Comparison of ENCODE assay signal across 26 cellular contexts in the genomic region with DNA sequence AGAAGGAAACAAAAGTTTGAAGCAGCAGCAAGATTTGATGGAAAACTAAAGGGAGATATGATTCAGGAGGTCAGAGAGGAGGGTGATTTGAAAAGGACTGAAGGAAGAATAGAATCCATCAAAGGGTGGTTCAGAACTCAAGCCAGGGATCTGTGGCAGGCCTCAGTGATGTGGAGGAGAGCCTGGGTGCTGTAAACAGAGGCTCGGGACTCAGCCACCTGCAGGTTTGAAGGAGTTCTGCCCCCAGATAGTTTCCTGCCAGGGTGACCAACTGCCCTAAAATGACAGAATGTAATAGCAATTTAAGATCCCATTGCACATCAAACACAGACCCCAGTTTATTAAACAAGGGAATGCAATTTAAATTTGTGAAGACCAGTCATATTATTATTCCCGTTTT.
"Had no signal": no experiment of that assay in that cellular context is flagged by ENCODE, and none has a peak within 500 bp of the region (broad histone marks: within the 10 kb centered on the region; RNA-seq: fewer than 3 reads in every experiment).

No MANE protein-coding gene starts in this region.

- H3K4me1 ChIP-seq: esophagus muscularis mucosa, gastrocnemius medialis had no signal

- H3K27me3 ChIP-seq: esophagus muscularis mucosa, gastrocnemius medialis, vagina had no signal

- H3K4me3 Mint-ChIP-seq: activated B cell treated with CpG ODN at 0.5 μM for 24 hours; activated naive CD4-positive, alpha-beta T cell treated with anti-CD3 and anti-CD28 coated beads, Interleukin-2, amount 10 ng/mL, durations not matched to agents 7 days and 5 days; naive B cell; neural crest cell; T-helper 1 cell treated with Interleukin-12 subunit alpha and Interleukin-12 subunit beta and Interleukin-4 antibody, amounts not matched to agents 30 μg/mL and 1 μg/mL, for 36 hours; type B pancreatic cell had no signal

- H3K9me3 ChIP-seq: esophagus muscularis mucosa, gastrocnemius medialis, mucosa of descending colon, thoracic aorta, vagina had no signal

- DNase-seq: activated B cell treated with CpG ODN at 0.5 μM for 24 hours; activated CD4-positive, alpha-beta T cell treated with anti-CD3 and anti-CD28 coated beads for 4 hours; activated CD4-positive, alpha-beta T cell treated with anti-CD3 and anti-CD28 coated beads, Interleukin-2, amount 50 U/mL, for 48 hours; activated effector memory CD4-positive, alpha-beta T cell treated with Interleukin-2 at 50 U/mL for 16 hours; activated naive CD4-positive, alpha-beta T cell treated with anti-CD3 and anti-CD28 coated beads, Interleukin-2, amount 10 ng/mL, durations not matched to agents 7 days and 5 days; activated T-cell treated with anti-CD3 and anti-CD28 coated beads, Interleukin-2, amount 50 U/mL, for 48 hours; amygdala; caudate nucleus; dermis blood vessel endothelial cell; effector memory CD4-positive, alpha-beta T cell; gastrocnemius medialis; hypothalamus; left ventricle myocardium superior; mesendoderm; mucosa of descending colon; naive B cell; retina; stimulated activated CD4-positive, alpha-beta T cell treated with anti-CD3 and anti-CD28 coated beads, Interleukin-4, amount 100 ng/mL, for 1 hour; stimulated activated naive CD4-positive, alpha-beta T cell; T1000 had no signal

- H3K27ac Mint-ChIP-seq: activated B cell treated with CpG ODN at 0.5 μM for 24 hours; activated naive CD4-positive, alpha-beta T cell treated with anti-CD3 and anti-CD28 coated beads, Interleukin-2, amount 10 ng/mL, durations not matched to agents 7 days and 5 days; naive B cell; T-helper 1 cell treated with Interleukin-12 subunit alpha and Interleukin-12 subunit beta and Interleukin-4 antibody, amounts not matched to agents 30 μg/mL and 1 μg/mL, for 36 hours; type B pancreatic cell had no signal

- ATAC-seq: gastrocnemius medialis, left ventricle myocardium superior, mucosa of descending colon had no signal

- H3K36me3 ChIP-seq: esophagus muscularis mucosa, gastrocnemius medialis, thoracic aorta, vagina had no signal

- H3K27ac ChIP-seq: esophagus muscularis mucosa, gastrocnemius medialis, thoracic aorta, vagina had no signal

- H3K4me3 ChIP-seq: esophagus muscularis mucosa, gastrocnemius medialis, mucosa of descending colon, thoracic aorta, vagina had no signal

- H3K4me1 Mint-ChIP-seq: activated B cell treated with CpG ODN at 0.5 μM for 24 hours; activated naive CD4-positive, alpha-beta T cell treated with anti-CD3 and anti-CD28 coated beads, Interleukin-2, amount 10 ng/mL, durations not matched to agents 7 days and 5 days; naive B cell had no signal

- H3K27me3 Mint-ChIP-seq: activated B cell treated with CpG ODN at 0.5 μM for 24 hours; activated naive CD4-positive, alpha-beta T cell treated with anti-CD3 and anti-CD28 coated beads, Interleukin-2, amount 10 ng/mL, durations not matched to agents 7 days and 5 days; naive B cell; type B pancreatic cell had no signal

- H3K36me3 Mint-ChIP-seq: activated naive CD4-positive, alpha-beta T cell treated with anti-CD3 and anti-CD28 coated beads, Interleukin-2, amount 10 ng/mL, durations not matched to agents 7 days and 5 days; type B pancreatic cell had no signal
